In the genomic region with DNA sequence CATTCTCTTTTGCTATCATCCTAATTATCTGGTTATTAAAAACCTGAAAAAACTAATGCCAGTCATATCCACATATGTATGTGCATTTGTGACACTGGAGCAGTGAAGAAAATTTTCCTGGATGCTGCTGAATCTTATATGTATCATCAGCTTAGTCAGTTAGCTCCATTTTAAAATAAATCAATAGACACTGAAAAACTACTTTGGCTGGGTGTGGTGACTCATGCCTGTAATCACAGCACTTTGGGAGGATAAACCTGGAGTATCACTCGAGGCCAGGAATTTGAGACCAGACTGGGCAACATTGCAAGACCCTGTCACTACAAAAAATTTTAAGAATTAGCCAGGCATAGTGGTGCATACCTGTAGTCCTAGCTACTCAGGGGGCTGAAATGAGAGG, we compare ENCODE assay signal across 23 cellular contexts.
DNase-seq lines count a peak whose midpoint lies in the region; ATAC-seq, FAIRE-seq and TF ChIP-seq lines count a peak whose summit lies in the region.
"Had no signal": no experiment of that assay in that cellular context is flagged by ENCODE, and none has a peak within 500 bp of the region (broad histone marks: within the 10 kb centered on the region; RNA-seq: fewer than 3 reads in every experiment).

No MANE protein-coding gene starts in this region.

- TF ChIP-seq CTCF in A549 (IDR thresholded peaks at IDR 0.05) (no peak), progenitor cell of endocrine pancreas (IDR thresholded peaks at IDR 0.05; ENCODE audit: unreplicated experiment) (no peak)

- no peak overlapping the region for H3K27ac Mint-ChIP-seq in progenitor cell of endocrine pancreas
- H3K27ac Mint-ChIP-seq: CD8-positive, alpha-beta memory T cell; T-cell had no signal

- peaks cover under 1% of the 10 kb centered on the region for H3K27me3 Mint-ChIP-seq in progenitor cell of endocrine pancreas
- H3K27me3 Mint-ChIP-seq: CD8-positive, alpha-beta memory T cell had no signal

- H3K9ac ChIP-seq in GM23248: no peak overlapping the region
- H3K9ac ChIP-seq: BLaER1 treated with 17β-estradiol and CSF1 and Interleukin-3, amounts not matched to agents 10 nM and 100 nM had no signal

- H3K4me1 ChIP-seq in A549 (no peaks in the 10 kb centered on the region), GM23248 (ENCODE audit: insufficient read depth) (peaks cover 12% of the 10 kb centered on the region)
- H3K4me1 ChIP-seq: BLaER1 treated with 17β-estradiol and CSF1 and Interleukin-3, amounts not matched to agents 10 nM and 100 nM had no signal

- peaks cover 8% of the 10 kb centered on the region for H3K9me3 Mint-ChIP-seq in progenitor cell of endocrine pancreas (ENCODE audit: low read depth)

- H3K36me3 Mint-ChIP-seq in progenitor cell of endocrine pancreas (ENCODE audit: insufficient read depth): no peaks in the 10 kb centered on the region
- H3K36me3 Mint-ChIP-seq: CD8-positive, alpha-beta memory T cell; T-cell had no signal

- H3K4me1 Mint-ChIP-seq in progenitor cell of endocrine pancreas (ENCODE audit: low read depth): no peaks in the 10 kb centered on the region
- H3K4me1 Mint-ChIP-seq: CD8-positive, alpha-beta memory T cell; T-cell had no signal

- no peaks in the 10 kb centered on the region for H3K79me2 ChIP-seq in GM23248 (ENCODE audit: insufficient read depth)

- no peak overlapping the region for H3K4me3 Mint-ChIP-seq in progenitor cell of endocrine pancreas (ENCODE audit: low read depth)
- H3K4me3 Mint-ChIP-seq: CD8-positive, alpha-beta memory T cell; T-cell had no signal

- H3K9me2 ChIP-seq in GM23248 (ENCODE audit: insufficient read depth): no peaks in the 10 kb centered on the region

- FAIRE-seq in A549 (lab: Jason Lieb, UNC): no peak
- FAIRE-seq: D721Med, RCC 7860 had no signal

- DNase-seq in A549 (ENCODE audit: low read depth in 1 of 2, low spot score in 1 of 2) (no peak), GM23248 (peak; percentile 44), RPMI7951 (ENCODE audit: low read depth) (peak; percentile 25), fibroblast of peridontal ligament (ENCODE audit: extremely low read depth) (peak; percentile 6), HuH-7 (ENCODE audit: low spot score) (no peak), progenitor cell of endocrine pancreas (ENCODE audit: low spot score, unreplicated experiment) (no peak), GF-D8 (lab: John Stamatoyannopoulos, UW) (no peak), NCI-H524 (lab: John Stamatoyannopoulos, UW) (no peak)
- DNase-seq: CD8-positive, alpha-beta memory T cell; GOT3; MG63; NCI-H1092; NCI-H1436 treated with DMSO at 0.1 percent for 48 hours; NCI-H2081; NCI-H2171 treated with DMSO at 0.1 percent for 48 hours; NCI-H446; NCI-H69; SHP77; T-cell had no signal

- H3F3A ChIP-seq in GM23248 (ENCODE audit: insufficient read depth): no peaks in the 10 kb centered on the region; the same call in none of the 2 replicates

- 0% methylated on average over 1 of the region's 1 CpG for WGBS in A549 (ENCODE audit: missing lambda C conversion rate)
- 0 to 7% methylated on average over 1 of the region's 1 CpG for WGBS in GM23248 (ENCODE audit: low coverage in 1 of 2, low lambda C conversion rate in 2 of 2, missing lambda C conversion rate in 2 of 2), 2 experiments

- H3K36me3 ChIP-seq in GM23248 (ENCODE audit: low read depth): no peaks in the 10 kb centered on the region
- H3K36me3 ChIP-seq: BLaER1 treated with 17β-estradiol and CSF1 and Interleukin-3, amounts not matched to agents 10 nM and 100 nM; MG63 had no signal

- no peak overlapping the region for H3K27ac ChIP-seq in A549
- H3K27ac ChIP-seq in GM23248: no peak overlapping the region
- H3K27ac ChIP-seq: BLaER1 treated with 17β-estradiol and CSF1 and Interleukin-3, amounts not matched to agents 10 nM and 100 nM; SK-N-MC had no signal

- no peak overlapping the region for H3K4me3 ChIP-seq in A549
- no peak overlapping the region for H3K4me3 ChIP-seq in GM23248
- H3K4me3 ChIP-seq: BLaER1 treated with 17β-estradiol and CSF1 and Interleukin-3, amounts not matched to agents 10 nM and 100 nM; MG63; SK-N-MC had no signal

- no peak overlapping the region for H2AFZ ChIP-seq in GM23248

- no peak for TF ChIP-seq EP300 in A549 (IDR thresholded peaks at IDR 0.05)

- no peak for ATAC-seq in A549
- ATAC-seq: T-cell had no signal

- H3K9me3 ChIP-seq in A549 (0 out of 3 replicates have a peak, but pooled peaks cover 2% of the 10 kb centered on the region), GM23248 (ENCODE audit: low read depth) (no peaks in the 10 kb centered on the region)
- H3K9me3 ChIP-seq: MG63 had no signal

- POLR2A ChIA-PET in A549 (lab: Yijun Ruan, JAX): no interaction called here

- CTCF ChIA-PET in A549 (lab: Yijun Ruan, JAX): interaction anchor here (0.9 kb wide), 1 partner anchor 458 kb away, joined by 4 read pairs; no protein-coding TSS in a partner anchor

- H4K20me1 ChIP-seq in GM23248 (ENCODE audit: insufficient read depth): no peaks in the 10 kb centered on the region
- H4K20me1 ChIP-seq: BLaER1 treated with 17β-estradiol and CSF1 and Interleukin-3, amounts not matched to agents 10 nM and 100 nM had no signal

- in situ Hi-C loops in GM23248 (cut with MboI): no loop called here

- no peak for TF ChIP-seq RAD21 in A549 (conservative IDR thresholded peaks at IDR 0.05 in 1 of 2, IDR thresholded peaks at IDR 0.05 in 1 of 2)

- no peaks in the 10 kb centered on the region for H3K27me3 ChIP-seq in GM23248 (replicated peaks; ENCODE audit: insufficient read depth)
- H3K27me3 ChIP-seq: BLaER1 treated with 17β-estradiol and CSF1 and Interleukin-3, amounts not matched to agents 10 nM and 100 nM; MG63 had no signal

- TF ChIP-seq POLR2A in A549 (IDR thresholded peaks at IDR 0.05; ENCODE audit: low read length): no peak

- H3K4me2 ChIP-seq in A549 (no peak overlapping the region), GM23248 (ENCODE audit: unreplicated experiment) (no peak overlapping the region)
- H3K4me2 ChIP-seq: BLaER1 treated with 17β-estradiol and CSF1 and Interleukin-3, amounts not matched to agents 10 nM and 100 nM had no signal

TF ChIP-seq in A549, 52 proteins besides CTCF, POLR2A, EP300 and RAD21:
- TF ChIP-seq, protein P1, sequence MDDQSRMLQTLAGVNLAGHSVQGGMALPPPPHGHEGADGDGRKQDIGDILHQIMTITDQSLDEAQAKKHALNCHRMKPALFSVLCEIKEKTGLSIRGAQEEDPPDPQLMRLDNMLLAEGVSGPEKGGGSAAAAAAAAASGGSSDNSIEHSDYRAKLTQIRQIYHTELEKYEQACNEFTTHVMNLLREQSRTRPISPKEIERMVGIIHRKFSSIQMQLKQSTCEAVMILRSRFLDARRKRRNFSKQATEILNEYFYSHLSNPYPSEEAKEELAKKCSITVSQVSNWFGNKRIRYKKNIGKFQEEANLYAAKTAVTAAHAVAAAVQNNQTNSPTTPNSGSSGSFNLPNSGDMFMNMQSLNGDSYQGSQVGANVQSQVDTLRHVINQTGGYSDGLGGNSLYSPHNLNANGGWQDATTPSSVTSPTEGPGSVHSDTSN (IDR thresholded peaks at IDR 0.05): no peak
- TF ChIP-seq FOSL2 (IDR thresholded peaks at IDR 0.05) (no peak), FOSL2 (CRISPR knock-in tag; IDR thresholded peaks at IDR 0.05) (peak; percentile 21; the same call in 1 of the 2 replicates), MYC (IDR thresholded peaks at IDR 0.05; ENCODE audit: borderline replicate concordance, low read length) (no peak)
TF ChIP-seq in A549: peak in this region for 1.

Comparison
In these comparisons a context has a peak if more than half of its experiments do, and no peak if none do; other contexts are left out.
1. DNase-seq: peak in GM23248 (single experiment), RPMI7951 (single experiment) and fibroblast of peridontal ligament (single experiment); none in A549 (0 of 2), HuH-7 (single experiment), progenitor cell of endocrine pancreas (single experiment), GF-D8 (single experiment) and NCI-H524 (0 of 2).